2 cellular contexts compared by ENCODE assay signal in the genomic region with DNA sequence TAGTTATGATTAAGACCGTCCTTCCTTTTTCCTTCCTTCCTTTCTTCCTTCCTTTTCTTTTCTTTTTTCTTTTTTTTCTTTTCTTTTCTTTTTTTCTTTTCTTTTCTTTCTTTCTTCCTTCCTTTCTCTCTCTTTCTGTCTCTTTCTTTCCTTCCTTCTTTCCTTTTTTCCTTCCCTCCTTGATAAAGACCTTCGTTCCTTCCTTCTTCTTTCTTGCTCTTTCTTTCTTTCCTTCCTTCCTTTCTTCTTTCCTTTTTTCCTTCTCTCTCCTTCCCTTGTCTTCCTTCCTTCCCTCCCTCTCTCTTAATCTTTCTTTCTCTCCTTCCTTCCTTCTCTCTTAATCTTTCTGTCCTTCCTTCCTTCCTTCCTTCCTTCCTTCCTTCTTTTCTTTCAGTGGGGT.
TF ChIP-seq lines count a peak whose summit lies in the region.

No MANE protein-coding gene starts in this region.

TF ChIP-seq in HepG2, 621 proteins besides CTCF, POLR2A, EP300 and RAD21 (continued from another document):
- TF ChIP-seq PLRG1 (conservative IDR thresholded peaks at IDR 0.05), result 0 out of 2 replicates have a peak, but pooled peaks have one; percentile 53
- no peak for TF ChIP-seq NFE2L1 (CRISPR knock-in tag; IDR thresholded peaks at IDR 0.05; ENCODE audit: borderline replicate concordance)

TF ChIP-seq in K562, 482 proteins besides CTCF, POLR2A, EP300 and RAD21:
- TF ChIP-seq, protein P1, sequence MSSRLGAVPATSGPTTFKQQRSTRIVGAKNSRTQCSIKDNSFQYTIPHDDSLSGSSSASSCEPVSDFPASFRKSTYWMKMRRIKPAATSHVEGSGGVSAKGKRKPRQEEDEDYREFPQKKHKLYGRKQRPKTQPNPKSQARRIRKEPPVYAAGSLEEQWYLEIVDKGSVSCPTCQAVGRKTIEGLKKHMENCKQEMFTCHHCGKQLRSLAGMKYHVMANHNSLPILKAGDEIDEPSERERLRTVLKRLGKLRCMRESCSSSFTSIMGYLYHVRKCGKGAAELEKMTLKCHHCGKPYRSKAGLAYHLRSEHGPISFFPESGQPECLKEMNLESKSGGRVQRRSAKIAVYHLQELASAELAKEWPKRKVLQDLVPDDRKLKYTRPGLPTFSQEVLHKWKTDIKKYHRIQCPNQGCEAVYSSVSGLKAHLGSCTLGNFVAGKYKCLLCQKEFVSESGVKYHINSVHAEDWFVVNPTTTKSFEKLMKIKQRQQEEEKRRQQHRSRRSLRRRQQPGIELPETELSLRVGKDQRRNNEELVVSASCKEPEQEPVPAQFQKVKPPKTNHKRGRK (tag; IDR thresholded peaks at IDR 0.05), result peak; percentile 99
- no peak for TF ChIP-seq ZBTB49 (CRISPR knock-in tag; IDR thresholded peaks at IDR 0.05; ENCODE audit: borderline replicate concordance)
- no peak for TF ChIP-seq POLR3A (IDR thresholded peaks at IDR 0.05; ENCODE audit: borderline replicate concordance, extremely low read depth, insufficient read depth, insufficient read length)
- TF ChIP-seq NR2C1 (IDR thresholded peaks at IDR 0.05), result no peak
- no peak for TF ChIP-seq NR2C1 (tag; IDR thresholded peaks at IDR 0.05)
- TF ChIP-seq, protein P2, sequence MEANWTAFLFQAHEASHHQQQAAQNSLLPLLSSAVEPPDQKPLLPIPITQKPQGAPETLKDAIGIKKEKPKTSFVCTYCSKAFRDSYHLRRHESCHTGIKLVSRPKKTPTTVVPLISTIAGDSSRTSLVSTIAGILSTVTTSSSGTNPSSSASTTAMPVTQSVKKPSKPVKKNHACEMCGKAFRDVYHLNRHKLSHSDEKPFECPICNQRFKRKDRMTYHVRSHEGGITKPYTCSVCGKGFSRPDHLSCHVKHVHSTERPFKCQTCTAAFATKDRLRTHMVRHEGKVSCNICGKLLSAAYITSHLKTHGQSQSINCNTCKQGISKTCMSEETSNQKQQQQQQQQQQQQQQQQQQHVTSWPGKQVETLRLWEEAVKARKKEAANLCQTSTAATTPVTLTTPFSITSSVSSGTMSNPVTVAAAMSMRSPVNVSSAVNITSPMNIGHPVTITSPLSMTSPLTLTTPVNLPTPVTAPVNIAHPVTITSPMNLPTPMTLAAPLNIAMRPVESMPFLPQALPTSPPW (CRISPR knock-in tag; IDR thresholded peaks at IDR 0.05), result no peak
- TF ChIP-seq MEF2D (tag; conservative IDR thresholded peaks at IDR 0.05; ENCODE audit: low read depth), result no peak
- TF ChIP-seq, protein P3, sequence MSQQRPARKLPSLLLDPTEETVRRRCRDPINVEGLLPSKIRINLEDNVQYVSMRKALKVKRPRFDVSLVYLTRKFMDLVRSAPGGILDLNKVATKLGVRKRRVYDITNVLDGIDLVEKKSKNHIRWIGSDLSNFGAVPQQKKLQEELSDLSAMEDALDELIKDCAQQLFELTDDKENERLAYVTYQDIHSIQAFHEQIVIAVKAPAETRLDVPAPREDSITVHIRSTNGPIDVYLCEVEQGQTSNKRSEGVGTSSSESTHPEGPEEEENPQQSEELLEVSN (IDR thresholded peaks at IDR 0.05; ENCODE audit: borderline replicate concordance in 1 of 2, extremely low read depth in 1 of 2, insufficient read depth in 1 of 2, insufficient read length in 1 of 2, low read depth in 1 of 2, low read length in 1 of 2, poor library complexity in 1 of 2, severe bottlenecking in 1 of 2), result no peak
- TF ChIP-seq ATF1 (CRISPR knock-in tag; IDR thresholded peaks at IDR 0.05), result no peak
- no peak for TF ChIP-seq ATF1 (tag; IDR thresholded peaks at IDR 0.05)
